Comparison of ENCODE assay signal across 26 cellular contexts in genomic region chr2:145273840-145274239, GRCh38.
DNase-seq lines count a peak whose midpoint lies in the region; ATAC-seq, FAIRE-seq and TF ChIP-seq lines count a peak whose summit lies in the region.
"Had no signal": no experiment of that assay in that cellular context is flagged by ENCODE, and none has a peak within 500 bp of the region (broad histone marks: within the 10 kb centered on the region; RNA-seq: fewer than 3 reads in every experiment).

No MANE protein-coding gene starts in this region.

- H3K4me3 ChIP-seq in K562 = no peak overlapping the region
- H3K4me3 ChIP-seq: GM12878 had no signal

- no peaks in the 10 kb centered on the region for H3K36me3 Mint-ChIP-seq in activated CD8-positive, alpha-beta T cell treated with anti-CD3 and anti-CD28 coated beads for 36 hours (ENCODE audit: low read depth)
- no peaks in the 10 kb centered on the region for H3K36me3 Mint-ChIP-seq in activated CD8-positive, alpha-beta T cell treated with anti-CD3 and anti-CD28 coated beads, Interleukin-2, amount 10 ng/mL, durations not matched to agents 7 days and 5 days (ENCODE audit: low read depth)
- H3K36me3 Mint-ChIP-seq in activated CD4-positive, alpha-beta T cell treated with anti-CD3 and anti-CD28 coated beads, Interleukin-2, amount 10 ng/mL, durations not matched to agents 7 days and 5 days (ENCODE audit: low read depth) = no peaks in the 10 kb centered on the region
- H3K36me3 Mint-ChIP-seq: activated naive CD8-positive, alpha-beta T cell treated with anti-CD3 and anti-CD28 coated beads, Interleukin-2, amount 10 ng/mL, durations not matched to agents 7 days and 5 days; CD8-positive, alpha-beta memory T cell; naive thymus-derived CD4-positive, alpha-beta T cell; type B pancreatic cell had no signal

- H3K9me3 Mint-ChIP-seq in activated CD8-positive, alpha-beta T cell treated with anti-CD3 and anti-CD28 coated beads for 36 hours = peaks cover 2% of the 10 kb centered on the region
- H3K9me3 Mint-ChIP-seq in activated CD8-positive, alpha-beta T cell treated with anti-CD3 and anti-CD28 coated beads, Interleukin-2, amount 10 ng/mL, durations not matched to agents 7 days and 5 days (ENCODE audit: insufficient read depth) = peaks cover 14% of the 10 kb centered on the region
- H3K9me3 Mint-ChIP-seq in activated CD4-positive, alpha-beta T cell treated with anti-CD3 and anti-CD28 coated beads, Interleukin-2, amount 10 ng/mL, durations not matched to agents 7 days and 5 days = peaks cover 2% of the 10 kb centered on the region
- H3K9me3 Mint-ChIP-seq: activated CD4-positive, alpha-beta memory T cell treated with anti-CD3 and anti-CD28 coated beads, Interleukin-2, amount 10 ng/mL, durations not matched to agents 7 days and 5 days; activated naive CD8-positive, alpha-beta T cell treated with anti-CD3 and anti-CD28 coated beads, Interleukin-2, amount 10 ng/mL, durations not matched to agents 7 days and 5 days; type B pancreatic cell had no signal

- BruUV-seq in K562 (replicated peaks; lab: Mats Ljungman, UMichigan) = no TSS peak

- H3K4me1 ChIP-seq in K562 (replicated peaks in 1 of 2; ENCODE audit: control insufficient read depth in 2 of 2, insufficient read depth in 2 of 2, low read length in 2 of 2) = no peaks in the 10 kb centered on the region

- no peak overlapping the region for H3K27ac Mint-ChIP-seq in activated CD8-positive, alpha-beta T cell treated with anti-CD3 and anti-CD28 coated beads for 36 hours
- H3K27ac Mint-ChIP-seq in activated CD8-positive, alpha-beta T cell treated with anti-CD3 and anti-CD28 coated beads, Interleukin-2, amount 10 ng/mL, durations not matched to agents 7 days and 5 days = no peak overlapping the region
- no peak overlapping the region for H3K27ac Mint-ChIP-seq in activated CD4-positive, alpha-beta T cell treated with anti-CD3 and anti-CD28 coated beads, Interleukin-2, amount 10 ng/mL, durations not matched to agents 7 days and 5 days
- H3K27ac Mint-ChIP-seq: activated CD4-positive, alpha-beta memory T cell treated with anti-CD3 and anti-CD28 coated beads, Interleukin-2, amount 10 ng/mL, durations not matched to agents 7 days and 5 days; activated naive CD8-positive, alpha-beta T cell treated with anti-CD3 and anti-CD28 coated beads, Interleukin-2, amount 10 ng/mL, durations not matched to agents 7 days and 5 days; B cell; CD8-positive, alpha-beta memory T cell; naive thymus-derived CD4-positive, alpha-beta T cell; type B pancreatic cell had no signal

- no peak for TF ChIP-seq CTCF in activated CD8-positive, alpha-beta T cell treated with anti-CD3 and anti-CD28 coated beads for 36 hours (IDR thresholded peaks at IDR 0.05)
- TF ChIP-seq CTCF in K562 (IDR thresholded peaks at IDR 0.05 in 2 of 3, conservative IDR thresholded peaks at IDR 0.05 in 1 of 3; ENCODE audit: insufficient read depth in 2 of 3, low read depth in 1 of 3, low read length in 3 of 3) = no peak

- WGBS in K562 (ENCODE audit: insufficient coverage, low coverage, missing lambda C conversion rate) = 25% methylated on average over 1 of the region's 1 CpG

- H3K4me3 Mint-ChIP-seq in activated CD8-positive, alpha-beta T cell treated with anti-CD3 and anti-CD28 coated beads for 36 hours = no peak overlapping the region
- H3K4me3 Mint-ChIP-seq in activated CD8-positive, alpha-beta T cell treated with anti-CD3 and anti-CD28 coated beads, Interleukin-2, amount 10 ng/mL, durations not matched to agents 7 days and 5 days = no peak overlapping the region
- no peak overlapping the region for H3K4me3 Mint-ChIP-seq in activated CD4-positive, alpha-beta T cell treated with anti-CD3 and anti-CD28 coated beads, Interleukin-2, amount 10 ng/mL, durations not matched to agents 7 days and 5 days
- H3K4me3 Mint-ChIP-seq: activated CD4-positive, alpha-beta memory T cell treated with anti-CD3 and anti-CD28 coated beads, Interleukin-2, amount 10 ng/mL, durations not matched to agents 7 days and 5 days; activated naive CD8-positive, alpha-beta T cell treated with anti-CD3 and anti-CD28 coated beads, Interleukin-2, amount 10 ng/mL, durations not matched to agents 7 days and 5 days; B cell; CD8-positive, alpha-beta memory T cell; naive thymus-derived CD4-positive, alpha-beta T cell; type B pancreatic cell had no signal

- TF ChIP-seq POLR2A in K562 (conservative IDR thresholded peaks at IDR 0.05) = no peak

- peak; percentile 6 for DNase-seq in activated CD8-positive, alpha-beta T cell treated with anti-CD3 and anti-CD28 coated beads for 36 hours
- DNase-seq in activated CD8-positive, alpha-beta T cell treated with anti-CD3 and anti-CD28 coated beads, Interleukin-2, amount 10 ng/mL, durations not matched to agents 7 days and 5 days = no peak
- DNase-seq in M059J (ENCODE audit: low read depth) = peak; percentile 41
- DNase-seq in K562 (ENCODE audit: extremely low read depth in 1 of 4, low spot score in 3 of 4) = no peak
- DNase-seq in renal cortical epithelial cell (ENCODE audit: low read depth) = peak; percentile 46
- DNase-seq in NCI-H1048 (lab: John Stamatoyannopoulos, UW) = no peak
- DNase-seq in activated CD4-positive, alpha-beta T cell treated with anti-CD3 and anti-CD28 coated beads, Interleukin-2, amount 10 ng/mL, durations not matched to agents 7 days and 5 days = no peak
- DNase-seq: activated CD4-positive, alpha-beta memory T cell treated with anti-CD3 and anti-CD28 coated beads, Interleukin-2, amount 10 ng/mL, durations not matched to agents 7 days and 5 days; activated effector memory CD4-positive, alpha-beta T cell treated with Interleukin-2 at 50 U/mL for 16 hours; activated naive CD8-positive, alpha-beta T cell treated with anti-CD3 and anti-CD28 coated beads, Interleukin-2, amount 10 ng/mL, durations not matched to agents 7 days and 5 days; activated T-cell treated with anti-CD3 and anti-CD28 coated beads for 4 hours; CD8-positive, alpha-beta memory T cell; H7; IMR-90; mesenchymal stem cell; naive thymus-derived CD4-positive, alpha-beta T cell; NCI-H774; occipital lobe; SHP77 had no signal

- no peak for TF ChIP-seq RAD21 in K562 (CRISPR knock-in tag; conservative IDR thresholded peaks at IDR 0.05 in 1 of 2, IDR thresholded peaks at IDR 0.05 in 1 of 2)

- CTCF ChIA-PET in activated CD8-positive, alpha-beta T cell treated with anti-CD3 and anti-CD28 coated beads for 36 hours (lab: Charles Lee) = no interaction called here
- CTCF ChIA-PET in activated CD8-positive, alpha-beta T cell treated with anti-CD3 and anti-CD28 coated beads, Interleukin-2, amount 10 ng/mL, durations not matched to agents 7 days and 5 days (lab: Charles Lee) = no interaction called here
- CTCF ChIA-PET in K562 (lab: Yijun Ruan, JAX; ENCODE audit: low intra/inter-chr PET ratio) = no interaction called here
- CTCF ChIA-PET in activated CD4-positive, alpha-beta T cell treated with anti-CD3 and anti-CD28 coated beads, Interleukin-2, amount 10 ng/mL, durations not matched to agents 7 days and 5 days (lab: Charles Lee) = no interaction called here

- no peaks in the 10 kb centered on the region for H3K9me1 ChIP-seq in K562 (ENCODE audit: control insufficient read depth, insufficient read depth, low read length)

- no peaks in the 10 kb centered on the region for H3K4me1 Mint-ChIP-seq in activated CD8-positive, alpha-beta T cell treated with anti-CD3 and anti-CD28 coated beads for 36 hours (ENCODE audit: low read depth)
- no peaks in the 10 kb centered on the region for H3K4me1 Mint-ChIP-seq in activated CD8-positive, alpha-beta T cell treated with anti-CD3 and anti-CD28 coated beads, Interleukin-2, amount 10 ng/mL, durations not matched to agents 7 days and 5 days (ENCODE audit: low read depth)
- H3K4me1 Mint-ChIP-seq in activated CD4-positive, alpha-beta T cell treated with anti-CD3 and anti-CD28 coated beads, Interleukin-2, amount 10 ng/mL, durations not matched to agents 7 days and 5 days = no peaks in the 10 kb centered on the region
- H3K4me1 Mint-ChIP-seq: activated CD4-positive, alpha-beta memory T cell treated with anti-CD3 and anti-CD28 coated beads, Interleukin-2, amount 10 ng/mL, durations not matched to agents 7 days and 5 days; activated naive CD8-positive, alpha-beta T cell treated with anti-CD3 and anti-CD28 coated beads, Interleukin-2, amount 10 ng/mL, durations not matched to agents 7 days and 5 days; B cell; CD8-positive, alpha-beta memory T cell; naive thymus-derived CD4-positive, alpha-beta T cell had no signal

- no peak for ATAC-seq in activated CD8-positive, alpha-beta T cell treated with anti-CD3 and anti-CD28 coated beads for 36 hours
- no peak for ATAC-seq in activated CD8-positive, alpha-beta T cell treated with anti-CD3 and anti-CD28 coated beads, Interleukin-2, amount 10 ng/mL, durations not matched to agents 7 days and 5 days
- ATAC-seq in K562 (no peak), GM18873 (IDR thresholded peaks at IDR 0.05; ENCODE audit: low FRiP score, unreplicated experiment) (no peak)
- ATAC-seq: GM12878; naive thymus-derived CD4-positive, alpha-beta T cell had no signal

- H4K20me1 ChIP-seq in K562 (replicated peaks; ENCODE audit: control insufficient read depth, insufficient read depth, low read length) = no peaks in the 10 kb centered on the region

- H2AFZ ChIP-seq in K562 (ENCODE audit: low read depth, low read length) = no peak overlapping the region

- TF ChIP-seq EP300 in K562 (IDR thresholded peaks at IDR 0.05; ENCODE audit: low read length) = no peak

- intact Hi-C loops in activated CD8-positive, alpha-beta T cell treated with anti-CD3 and anti-CD28 coated beads for 36 hours (cut with micrococcal nuclease) = no loop called here
- intact Hi-C loops in K562 (cut with micrococcal nuclease) = loop anchor here (10.0 kb wide), 1 partner anchor 711 kb away; no protein-coding TSS in a partner anchor

- H3K9ac ChIP-seq in K562 (ENCODE audit: insufficient read depth in 1 of 2, low read depth in 2 of 2, low read length in 2 of 2) = no peak overlapping the region

- no peaks in the 10 kb centered on the region; the same call in 1 of the 2 replicates for H3K9me3 ChIP-seq in K562 (replicated peaks; ENCODE audit: control insufficient read depth, insufficient read depth, low read depth, low read length)

- in situ Hi-C loops in K562 (cut with MboI) = no loop called here

- no peak overlapping the region for H3K27ac ChIP-seq in K562 (ENCODE audit: extremely low read depth, low read depth, low read length)
- H3K27ac ChIP-seq: epithelial cell of prostate, HL-60 had no signal

- no peak for FAIRE-seq in K562 (lab: Jason Lieb, UNC)
- FAIRE-seq: A204.1, GM12878 had no signal

- no peak overlapping the region for H3K4me2 ChIP-seq in K562 (ENCODE audit: insufficient read depth, low read length)

- H3K36me3 ChIP-seq in K562 (ENCODE audit: control insufficient read depth, insufficient read depth, low read length) = no peaks in the 10 kb centered on the region

- POLR2A ChIA-PET in activated CD8-positive, alpha-beta T cell treated with anti-CD3 and anti-CD28 coated beads for 36 hours (lab: Charles Lee) = no interaction called here
- POLR2A ChIA-PET in activated CD8-positive, alpha-beta T cell treated with anti-CD3 and anti-CD28 coated beads, Interleukin-2, amount 10 ng/mL, durations not matched to agents 7 days and 5 days (lab: Charles Lee) = no interaction called here
- POLR2A ChIA-PET in K562 (lab: Yijun Ruan, JAX) = no interaction called here
- POLR2A ChIA-PET in activated CD4-positive, alpha-beta T cell treated with anti-CD3 and anti-CD28 coated beads, Interleukin-2, amount 10 ng/mL, durations not matched to agents 7 days and 5 days (lab: Charles Lee) = no interaction called here

- no peaks in the 10 kb centered on the region for H3K79me2 ChIP-seq in K562 (ENCODE audit: control insufficient read depth, insufficient read depth, low read length)

- H3K27me3 ChIP-seq in K562 (ENCODE audit: control insufficient read depth in 2 of 2, insufficient read depth in 2 of 2, low read length in 2 of 2) = no peaks in the 10 kb centered on the region

- H3K27me3 Mint-ChIP-seq in activated CD8-positive, alpha-beta T cell treated with anti-CD3 and anti-CD28 coated beads for 36 hours = peaks cover 14% of the 10 kb centered on the region
- peaks cover 16% of the 10 kb centered on the region for H3K27me3 Mint-ChIP-seq in activated CD8-positive, alpha-beta T cell treated with anti-CD3 and anti-CD28 coated beads, Interleukin-2, amount 10 ng/mL, durations not matched to agents 7 days and 5 days (ENCODE audit: low read depth)
- H3K27me3 Mint-ChIP-seq in activated CD4-positive, alpha-beta T cell treated with anti-CD3 and anti-CD28 coated beads, Interleukin-2, amount 10 ng/mL, durations not matched to agents 7 days and 5 days = peaks cover 14% of the 10 kb centered on the region
- H3K27me3 Mint-ChIP-seq: activated CD4-positive, alpha-beta memory T cell treated with anti-CD3 and anti-CD28 coated beads, Interleukin-2, amount 10 ng/mL, durations not matched to agents 7 days and 5 days; B cell; type B pancreatic cell had no signal

Comparison
In these comparisons a context has a peak if more than half of its experiments do, and no peak if none do; other contexts are left out.
1. DNase-seq: peak in activated CD8-positive, alpha-beta T cell treated with anti-CD3 and anti-CD28 coated beads for 36 hours (single experiment), M059J (single experiment) and renal cortical epithelial cell (single experiment); none in activated CD8-positive, alpha-beta T cell treated with anti-CD3 and anti-CD28 coated beads, Interleukin-2, amount 10 ng/mL, durations not matched to agents 7 days and 5 days (single experiment), K562 (0 of 4), NCI-H1048 (single experiment) and activated CD4-positive, alpha-beta T cell treated with anti-CD3 and anti-CD28 coated beads, Interleukin-2, amount 10 ng/mL, durations not matched to agents 7 days and 5 days (single experiment).